ENCODE assay signal across 11 cellular contexts in the genomic region with DNA sequence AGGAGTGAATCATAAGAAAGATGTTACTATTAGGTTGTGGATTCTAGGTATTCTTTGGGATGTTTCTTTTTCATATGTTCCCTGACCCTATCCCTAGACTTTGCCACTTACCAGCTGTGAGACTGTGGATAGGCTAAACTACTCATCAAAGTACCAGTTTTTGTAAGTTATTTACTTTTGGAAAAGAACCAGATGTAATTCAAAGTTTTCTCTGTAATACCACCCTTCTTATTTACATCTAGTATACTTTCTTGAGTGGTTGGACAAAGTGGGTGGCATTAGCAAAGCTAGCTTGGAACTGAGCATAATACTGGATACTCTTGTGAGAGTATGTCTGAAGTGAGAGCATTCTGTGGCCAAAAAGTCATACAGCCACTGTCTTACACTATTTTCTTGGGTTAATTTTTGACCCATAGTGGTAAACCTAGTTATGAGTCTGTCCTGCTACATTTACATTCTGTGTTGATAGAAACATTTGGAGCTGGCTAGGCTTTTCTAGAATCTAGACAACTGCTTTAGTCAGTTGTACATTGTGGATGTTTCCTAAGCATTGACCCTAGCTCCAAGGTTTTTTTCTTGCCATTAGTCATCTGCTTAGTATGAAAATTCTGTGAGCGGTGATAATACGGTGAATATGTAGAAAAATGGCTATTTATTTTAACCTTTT. TPM values are rescaled to one million over a fixed set of nuclear protein-coding genes. Genes with fewer than 3 reads are reported as not detected.
A peak's percentile ranks its signal among the peaks of the same experiment; 100 is the strongest.
DNase-seq lines count a peak whose midpoint lies in the region; ATAC-seq, FAIRE-seq and TF ChIP-seq lines count a peak whose summit lies in the region.
"Had no signal": no experiment of that assay in that cellular context is flagged by ENCODE, and none has a peak within 500 bp of the region (broad histone marks: within the 10 kb centered on the region; RNA-seq: fewer than 3 reads in every experiment).

No MANE protein-coding gene starts in this region.

- WGBS in right lobe of liver (ENCODE audit: insufficient coverage, low coverage, low lambda C conversion rate, missing lambda C conversion rate): 46% methylated on average over 2 of the region's 2 CpGs

- H3K4me3 ChIP-seq in SJSA1 (no peak overlapping the region; the same call in 1 of the 2 replicates), right lobe of liver (peak overlapping the region in 2 of 3 donors; percentile 17 to 34)
- H3K4me3 ChIP-seq: gastroesophageal sphincter had no signal

- H3K27ac ChIP-seq in SJSA1 (peak overlapping the region; percentile 54), right lobe of liver (peak overlapping the region; percentile 79 to 88 (median 79))
- H3K27ac ChIP-seq: gastroesophageal sphincter had no signal

- H3K9me3 ChIP-seq in SJSA1 (replicated peaks): no peaks in the 10 kb centered on the region
- no peaks in the 10 kb centered on the region for H3K9me3 ChIP-seq in right lobe of liver
- H3K9me3 ChIP-seq: gastroesophageal sphincter had no signal

- peak; percentile 72 for ATAC-seq in HG02571 (IDR thresholded peaks at IDR 0.05; ENCODE audit: unreplicated experiment)
- ATAC-seq in right lobe of liver: peak; percentile 27 to 50 (median 38)
- no peak for ATAC-seq in left ventricle myocardium superior
- ATAC-seq: gastroesophageal sphincter had no signal

- TF ChIP-seq CTCF in right lobe of liver (IDR thresholded peaks at IDR 0.05) (no peak), GM10266 (IDR thresholded peaks at IDR 0.05; ENCODE audit: control insufficient read depth, insufficient read depth, low read depth, missing control alignments) (no peak)

- DNase-seq in GM18507 (ENCODE audit: extremely low spot score, insufficient read length, low read depth) (no peak), SJSA1 (ENCODE audit: low read depth in 1 of 2, low spot score in 2 of 2) (peak in 1 of 2 experiments; percentile 55), right lobe of liver (no peak), DMS153 (lab: John Stamatoyannopoulos, UW) (no peak), left ventricle myocardium superior (no peak), GM10266 (ENCODE audit: extremely low spot score) (no peak), NCI-H748 (lab: John Stamatoyannopoulos, UW; ENCODE audit: unreplicated experiment) (no peak)
- DNase-seq: activated CD8-positive, alpha-beta memory T cell treated with anti-CD3 and anti-CD28 coated beads, Interleukin-2, amount 50 U/mL, for 4 hours; NCI-H2227 treated with DMSO at 0.1 percent for 48 hours had no signal

- FAIRE-seq in GM18507 (lab: Jason Lieb, UNC): peak; percentile 56

- intact Hi-C loops in right lobe of liver (cut with DNase I) (no loop called here), left ventricle myocardium superior (cut with micrococcal nuclease) (no loop called here)

- H3K36me3 ChIP-seq in SJSA1 (no peaks in the 10 kb centered on the region), right lobe of liver (no peaks in the 10 kb centered on the region)
- H3K36me3 ChIP-seq: gastroesophageal sphincter had no signal

- TF ChIP-seq POLR2A in right lobe of liver (IDR thresholded peaks at IDR 0.05): no peak

- H3K27me3 ChIP-seq in SJSA1 (replicated peaks) (no peaks in the 10 kb centered on the region), right lobe of liver (no peaks in the 10 kb centered on the region)
- H3K27me3 ChIP-seq: gastroesophageal sphincter had no signal

- H3K4me1 ChIP-seq in SJSA1 (replicated peaks) (peaks cover 13% of the 10 kb centered on the region), right lobe of liver (peaks cover 3 to 58% (median 20%) of the 10 kb centered on the region in 4 donors)

RNA-seq across cellular contexts. Expression of gene KDM6A, which starts 41.7 kb away (rescaled TPM):
- total RNA-seq in SJSA1 (2014; rRNA removed; shearing (Covaris generic)): 11.9 and 20.8 TPM in 2 replicates
- total RNA-seq in right lobe of liver (10 to 100 TPM in 5 of 6 experiments, 1 to 10 TPM in 1; 7.1 to 20.9 (median 15.7) TPM), left ventricle myocardium superior (13.5 TPM)
